ENCODE assay signal across 15 cellular contexts in genomic region chrX:39941332-39941920, GRCh38.
DNase-seq lines count a peak whose midpoint lies in the region; ATAC-seq and TF ChIP-seq lines count a peak whose summit lies in the region.
"Had no signal": no experiment of that assay in that cellular context is flagged by ENCODE, and none has a peak within 500 bp of the region (broad histone marks: within the 10 kb centered on the region; RNA-seq: fewer than 3 reads in every experiment).

No MANE protein-coding gene starts in this region.

- CTCF ChIA-PET in activated CD8-positive, alpha-beta memory T cell treated with anti-CD3 and anti-CD28 coated beads, Interleukin-2, amount 10 ng/mL, durations not matched to agents 7 days and 5 days (lab: Charles Lee): no interaction called here

- no peaks in the 10 kb centered on the region for H3K27me3 Mint-ChIP-seq in neural crest cell (ENCODE audit: low read depth)
- H3K27me3 Mint-ChIP-seq in activated CD8-positive, alpha-beta memory T cell treated with anti-CD3 and anti-CD28 coated beads, Interleukin-2, amount 10 ng/mL, durations not matched to agents 7 days and 5 days: no peaks in the 10 kb centered on the region

- no peak overlapping the region for H3K4me3 Mint-ChIP-seq in neural crest cell
- H3K4me3 Mint-ChIP-seq in activated CD8-positive, alpha-beta memory T cell treated with anti-CD3 and anti-CD28 coated beads, Interleukin-2, amount 10 ng/mL, durations not matched to agents 7 days and 5 days: no peak overlapping the region
- H3K4me3 Mint-ChIP-seq: activated naive CD4-positive, alpha-beta T cell treated with anti-CD3 and anti-CD28 coated beads, Interleukin-2, amount 10 ng/mL, durations not matched to agents 7 days and 5 days had no signal

- TF ChIP-seq EP300 in Ishikawa (IDR thresholded peaks at IDR 0.05; ENCODE audit: borderline replicate concordance): peak; percentile 19; the same call in 1 of the 2 replicates

- peak overlapping the region; percentile 84 for H3K27ac Mint-ChIP-seq in neural crest cell (ENCODE audit: unreplicated experiment)
- H3K27ac Mint-ChIP-seq in activated CD8-positive, alpha-beta memory T cell treated with anti-CD3 and anti-CD28 coated beads, Interleukin-2, amount 10 ng/mL, durations not matched to agents 7 days and 5 days: no peak overlapping the region
- H3K27ac Mint-ChIP-seq: activated naive CD4-positive, alpha-beta T cell treated with anti-CD3 and anti-CD28 coated beads, Interleukin-2, amount 10 ng/mL, durations not matched to agents 7 days and 5 days had no signal

- TF ChIP-seq CTCF in neural crest cell (conservative IDR thresholded peaks at IDR 0.05): no peak

- peaks cover 3% of the 10 kb centered on the region for H3K36me3 Mint-ChIP-seq in neural crest cell (ENCODE audit: low read depth)
- peaks cover 2% of the 10 kb centered on the region for H3K36me3 Mint-ChIP-seq in activated CD8-positive, alpha-beta memory T cell treated with anti-CD3 and anti-CD28 coated beads, Interleukin-2, amount 10 ng/mL, durations not matched to agents 7 days and 5 days
- H3K36me3 Mint-ChIP-seq: activated naive CD4-positive, alpha-beta T cell treated with anti-CD3 and anti-CD28 coated beads, Interleukin-2, amount 10 ng/mL, durations not matched to agents 7 days and 5 days had no signal

- no peak for ATAC-seq in sciatic nerve
- no peak for ATAC-seq in GM18517 (IDR thresholded peaks at IDR 0.05; ENCODE audit: unreplicated experiment)
- ATAC-seq in activated CD8-positive, alpha-beta memory T cell treated with anti-CD3 and anti-CD28 coated beads, Interleukin-2, amount 10 ng/mL, durations not matched to agents 7 days and 5 days: no peak
- ATAC-seq: left ventricle myocardium superior had no signal

- H3K9me3 Mint-ChIP-seq in neural crest cell: peaks cover 9% of the 10 kb centered on the region
- no peaks in the 10 kb centered on the region for H3K9me3 Mint-ChIP-seq in activated CD8-positive, alpha-beta memory T cell treated with anti-CD3 and anti-CD28 coated beads, Interleukin-2, amount 10 ng/mL, durations not matched to agents 7 days and 5 days (ENCODE audit: low read depth)
- H3K9me3 Mint-ChIP-seq: activated naive CD4-positive, alpha-beta T cell treated with anti-CD3 and anti-CD28 coated beads, Interleukin-2, amount 10 ng/mL, durations not matched to agents 7 days and 5 days had no signal

- TF ChIP-seq RAD21 in Ishikawa (IDR thresholded peaks at IDR 0.05; ENCODE audit: low read depth): no peak; the same call in 1 of the 2 replicates

- peaks cover 20% of the 10 kb centered on the region for H3K4me1 Mint-ChIP-seq in neural crest cell
- H3K4me1 Mint-ChIP-seq in activated CD8-positive, alpha-beta memory T cell treated with anti-CD3 and anti-CD28 coated beads, Interleukin-2, amount 10 ng/mL, durations not matched to agents 7 days and 5 days: peaks cover 17% of the 10 kb centered on the region

- intact Hi-C loops in sciatic nerve (cut with DNase I): no loop called here

- DNase-seq in EH (ENCODE audit: low read depth) (peak; percentile 61), astrocyte of the hippocampus (ENCODE audit: low read depth, low spot score) (peak; percentile 84), neural crest cell (ENCODE audit: low read depth, low spot score) (no peak), sciatic nerve (ENCODE audit: low spot score) (no peak)
- no peak for DNase-seq in activated naive CD4-positive, alpha-beta T cell treated with Interleukin-2 at 50 U/mL for 16 hours
- no peak for DNase-seq in activated CD8-positive, alpha-beta memory T cell treated with anti-CD3 and anti-CD28 coated beads, Interleukin-2, amount 10 ng/mL, durations not matched to agents 7 days and 5 days
- DNase-seq: activated CD4-positive, alpha-beta T cell treated with anti-CD3 and anti-CD28 coated beads for 4 hours; activated naive CD4-positive, alpha-beta T cell treated with anti-CD3 and anti-CD28 coated beads, Interleukin-2, amount 10 ng/mL, durations not matched to agents 7 days and 5 days; Calu3; hippocampal formation; left ventricle myocardium superior; NCI-H2029; T-helper 9 cell had no signal

TF ChIP-seq in Ishikawa, 13 proteins besides CTCF, POLR2A, EP300 and RAD21:
- no peak for TF ChIP-seq TEAD4 (IDR thresholded peaks at IDR 0.05)
- TF ChIP-seq ZBTB7A (IDR thresholded peaks at IDR 0.05; ENCODE audit: low read depth): no peak
- no peak for TF ChIP-seq FOXM1 (IDR thresholded peaks at IDR 0.05; ENCODE audit: borderline replicate concordance, low read depth)
- no peak for TF ChIP-seq YY1 (IDR thresholded peaks at IDR 0.05; ENCODE audit: low read depth)
- no peak for TF ChIP-seq NFIC (IDR thresholded peaks at IDR 0.05)
- TF ChIP-seq USF1 (IDR thresholded peaks at IDR 0.05): no peak
- no peak for TF ChIP-seq CEBPB (IDR thresholded peaks at IDR 0.05)
- no peak for TF ChIP-seq CREB1 (IDR thresholded peaks at IDR 0.05; ENCODE audit: low read depth)

Comparison
In these comparisons a context has a peak if more than half of its experiments do, and no peak if none do; other contexts are left out.
1. DNase-seq: peak in EH (single experiment) and astrocyte of the hippocampus (single experiment); none in neural crest cell (single experiment), sciatic nerve (single experiment), activated naive CD4-positive, alpha-beta T cell treated with Interleukin-2 at 50 U/mL for 16 hours (single experiment) and activated CD8-positive, alpha-beta memory T cell treated with anti-CD3 and anti-CD28 coated beads, Interleukin-2, amount 10 ng/mL, durations not matched to agents 7 days and 5 days (single experiment).